1 cellular context compared by ENCODE assay signal in genomic region chr11:10249448-10249847, GRCh38.
A peak's percentile ranks its signal among the peaks of the same experiment; 100 is the strongest.
TF ChIP-seq lines count a peak whose summit lies in the region.

No MANE protein-coding gene starts in this region.

TF ChIP-seq in H1, 55 proteins besides CTCF, POLR2A, EP300 and RAD21:
- TF ChIP-seq TEAD4 (IDR thresholded peaks at IDR 0.05; ENCODE audit: low read depth, low read length) = peak; percentile 73
